Comparison of ENCODE assay signal across 10 cellular contexts in the genomic region with DNA sequence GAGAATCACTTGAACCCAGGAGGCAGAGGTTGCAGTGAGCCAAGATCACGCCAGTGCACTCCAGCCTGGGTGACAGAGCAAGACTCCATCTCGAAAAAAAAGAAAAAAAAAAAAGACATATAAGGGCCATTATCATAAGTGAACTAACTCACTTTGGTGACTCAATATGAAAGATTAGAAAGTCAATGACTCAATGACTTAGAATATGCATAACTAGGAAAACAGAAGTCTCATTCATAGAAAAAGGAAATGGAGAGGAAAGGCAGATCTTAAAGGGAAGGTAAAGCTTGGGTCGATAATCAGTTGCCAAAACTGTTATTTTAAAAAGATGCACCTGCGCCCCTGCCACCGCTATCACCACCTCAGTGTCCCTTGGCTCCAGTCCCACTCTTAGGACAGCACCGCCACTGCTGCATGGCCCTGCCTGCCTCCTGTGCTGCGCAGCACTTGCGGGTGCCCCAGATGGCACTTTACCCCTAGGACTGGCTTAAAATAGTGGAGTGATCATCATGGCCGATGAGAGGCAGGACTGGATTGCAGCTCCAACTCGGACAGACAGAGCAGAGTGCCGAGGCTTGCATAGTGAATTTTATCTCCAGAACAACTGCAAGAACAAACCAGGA. TPM values are rescaled to one million over a fixed set of nuclear protein-coding genes. Genes with fewer than 3 reads are reported as not detected.
A peak's percentile ranks its signal among the peaks of the same experiment; 100 is the strongest.
DNase-seq lines count a peak whose midpoint lies in the region; ATAC-seq and TF ChIP-seq lines count a peak whose summit lies in the region.
"Had no signal": no experiment of that assay in that cellular context is flagged by ENCODE, and none has a peak within 500 bp of the region (broad histone marks: within the 10 kb centered on the region; RNA-seq: fewer than 3 reads in every experiment).

No MANE protein-coding gene starts in this region.

- WGBS in transverse colon (ENCODE audit: low coverage in 1 of 2), 2 donors = 69 to 89% methylated on average over 3 to 11 of the region's 11 CpGs

- in situ Hi-C loops in transverse colon (cut with MboI; ENCODE audit: low pct_ligation_motif_present in 1 of 4, low pct_unique_long_range_greater_than_20kb in 1 of 4, low sequenced_read_pairs in 3 of 4) = no loop called here

- peaks cover 61% of the 10 kb centered on the region for H3K36me3 Mint-ChIP-seq in activated CD8-positive, alpha-beta memory T cell treated with anti-CD3 and anti-CD28 coated beads, Interleukin-2, amount 10 ng/mL, durations not matched to agents 7 days and 5 days

- H3K4me1 Mint-ChIP-seq in activated CD8-positive, alpha-beta memory T cell treated with anti-CD3 and anti-CD28 coated beads, Interleukin-2, amount 10 ng/mL, durations not matched to agents 7 days and 5 days = peaks cover 42% of the 10 kb centered on the region

- peaks cover 14% of the 10 kb centered on the region for H3K9me3 Mint-ChIP-seq in activated CD8-positive, alpha-beta memory T cell treated with anti-CD3 and anti-CD28 coated beads, Interleukin-2, amount 10 ng/mL, durations not matched to agents 7 days and 5 days (ENCODE audit: low read depth)

- H2AFZ ChIP-seq in osteoblast (ENCODE audit: low read length) = no peak overlapping the region

- H3K79me2 ChIP-seq in osteoblast (ENCODE audit: insufficient read depth, low read length) = peaks cover 41% of the 10 kb centered on the region

- intact Hi-C loops in transverse colon (cut with DNase I; ENCODE audit: low total_unique reads) = no loop called here

- peak; percentile 74 for ATAC-seq in activated CD8-positive, alpha-beta memory T cell treated with anti-CD3 and anti-CD28 coated beads, Interleukin-2, amount 10 ng/mL, durations not matched to agents 7 days and 5 days
- peak; percentile 88 for ATAC-seq in HG02759 (IDR thresholded peaks at IDR 0.05; ENCODE audit: unreplicated experiment)
- ATAC-seq: K562; naive thymus-derived CD4-positive, alpha-beta T cell had no signal

- no peaks in the 10 kb centered on the region for H3K27me3 Mint-ChIP-seq in activated CD8-positive, alpha-beta memory T cell treated with anti-CD3 and anti-CD28 coated beads, Interleukin-2, amount 10 ng/mL, durations not matched to agents 7 days and 5 days
- H3K27me3 Mint-ChIP-seq: naive thymus-derived CD4-positive, alpha-beta T cell had no signal

- H4K20me1 ChIP-seq in osteoblast (ENCODE audit: insufficient read depth, low read length) = peaks cover 9% of the 10 kb centered on the region

- H3K27me3 ChIP-seq in osteoblast (ENCODE audit: insufficient read depth, low read length) = no peaks in the 10 kb centered on the region
- no peaks in the 10 kb centered on the region for H3K27me3 ChIP-seq in transverse colon

- H3K9me3 ChIP-seq in osteoblast (ENCODE audit: low read depth, low read length) = no peaks in the 10 kb centered on the region
- peaks cover 0 to 7% of the 10 kb centered on the region in 2 donors for H3K9me3 ChIP-seq in transverse colon

- no peak for TF ChIP-seq POLR2A in transverse colon (IDR thresholded peaks at IDR 0.05)
- no peak for TF ChIP-seq POLR2A in erythroblast (IDR thresholded peaks at IDR 0.05; ENCODE audit: low read length)

- no peak for TF ChIP-seq CTCF in osteoblast (IDR thresholded peaks at IDR 0.05; ENCODE audit: extremely low read depth, low read depth, low read length)
- no peak for TF ChIP-seq CTCF in transverse colon (IDR thresholded peaks at IDR 0.05)

- no peak overlapping the region for H3K27ac Mint-ChIP-seq in activated CD8-positive, alpha-beta memory T cell treated with anti-CD3 and anti-CD28 coated beads, Interleukin-2, amount 10 ng/mL, durations not matched to agents 7 days and 5 days

- H3K27ac ChIP-seq in osteoblast (ENCODE audit: low read depth, low read length) = no peak overlapping the region
- no peak overlapping the region for H3K27ac ChIP-seq in transverse colon

- no peak for TF ChIP-seq EP300 in transverse colon (IDR thresholded peaks at IDR 0.05; ENCODE audit: low read depth)

- no peak overlapping the region for H3K4me2 ChIP-seq in osteoblast (ENCODE audit: insufficient read depth, low read length)

- CTCF ChIA-PET in activated CD8-positive, alpha-beta memory T cell treated with anti-CD3 and anti-CD28 coated beads, Interleukin-2, amount 10 ng/mL, durations not matched to agents 7 days and 5 days (lab: Charles Lee) = no interaction called here

- DNase-seq in activated CD8-positive, alpha-beta memory T cell treated with anti-CD3 and anti-CD28 coated beads, Interleukin-2, amount 10 ng/mL, durations not matched to agents 7 days and 5 days = no peak
- no peak for DNase-seq in activated CD8-positive, alpha-beta memory T cell treated with anti-CD3 and anti-CD28 coated beads, Interleukin-2, amount 50 U/mL, for 48 hours
- DNase-seq in RPMI7951 (ENCODE audit: low read depth) = peak; percentile 63
- peak; percentile 79 for DNase-seq in osteoblast (ENCODE audit: insufficient read length, low spot score, missing footprints)
- no peak for DNase-seq in transverse colon
- DNase-seq in HUDEP-2 (lab: John Stamatoyannopoulos, UW; ENCODE audit: unreplicated experiment in 76 of 76) = no peak
- DNase-seq in erythroblast (lab: John Stamatoyannopoulos, UW) = no peak
- DNase-seq: naive thymus-derived CD4-positive, alpha-beta T cell had no signal

- peaks cover 18% of the 10 kb centered on the region for H3K36me3 ChIP-seq in osteoblast (ENCODE audit: insufficient read depth, low read length)
- peaks cover 0 to 28% (median 5%) of the 10 kb centered on the region in 4 donors for H3K36me3 ChIP-seq in transverse colon

- H3K4me3 ChIP-seq in osteoblast (ENCODE audit: insufficient read depth, low read length) (no peak overlapping the region), transverse colon (no peak overlapping the region)
- H3K4me3 ChIP-seq: K562 had no signal

- H3K4me3 Mint-ChIP-seq in activated CD8-positive, alpha-beta memory T cell treated with anti-CD3 and anti-CD28 coated beads, Interleukin-2, amount 10 ng/mL, durations not matched to agents 7 days and 5 days = no peak overlapping the region

- H3K4me1 ChIP-seq in osteoblast (ENCODE audit: insufficient read depth, low read length) (no peaks in the 10 kb centered on the region), transverse colon (no peaks in the 10 kb centered on the region)

RNA-seq across cellular contexts. Expression of a gene that starts 54.7 kb away (rescaled TPM):
- total RNA-seq in activated CD8-positive, alpha-beta memory T cell treated with anti-CD3 and anti-CD28 coated beads, Interleukin-2, amount 10 ng/mL, durations not matched to agents 7 days and 5 days = 10 to 100 TPM; 26.7 to 29.4 TPM
- 5.0 and 5.3 TPM in 2 replicates for total RNA-seq in RPMI7951 (2014; rRNA removed; shearing (Covaris generic))
- total RNA-seq in osteoblast (9.0 and 10.6 TPM in 2 replicates), transverse colon (10 to 100 TPM; 22.9 to 46.8 (median 31.2) TPM)

Comparison
In these comparisons a context has a peak if more than half of its experiments do, and no peak if none do; other contexts are left out.
1. DNase-seq: peak in RPMI7951 (single experiment) and osteoblast (single experiment); none in activated CD8-positive, alpha-beta memory T cell treated with anti-CD3 and anti-CD28 coated beads, Interleukin-2, amount 10 ng/mL, durations not matched to agents 7 days and 5 days (single experiment), activated CD8-positive, alpha-beta memory T cell treated with anti-CD3 and anti-CD28 coated beads, Interleukin-2, amount 50 U/mL, for 48 hours (single experiment), transverse colon (single experiment), HUDEP-2 (0 of 76) and erythroblast (0 of 2).